Comparison of ENCODE assay signal across 33 cellular contexts in the genomic region with DNA sequence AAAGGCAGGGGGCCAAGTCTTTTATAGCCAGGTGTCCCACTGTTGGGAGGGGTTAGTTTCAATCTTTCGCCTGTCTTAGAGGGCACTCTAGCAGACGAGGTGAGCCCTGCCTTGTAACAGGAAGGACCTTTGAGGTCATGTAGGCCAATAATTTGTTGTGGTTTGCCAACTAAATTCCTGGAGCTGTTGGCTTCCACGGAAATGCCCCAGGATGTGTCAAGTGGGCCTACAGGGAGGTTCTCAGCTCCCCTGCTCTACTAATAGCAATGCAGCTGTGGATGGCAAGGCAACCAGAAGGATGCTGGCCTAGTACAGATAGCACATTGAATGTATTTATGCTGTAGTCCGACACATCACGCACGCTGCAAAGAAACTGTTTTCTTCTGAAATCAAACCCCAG. TPM values are rescaled to one million over a fixed set of nuclear protein-coding genes. Genes with fewer than 3 reads are reported as not detected.
"Had no signal": no experiment of that assay in that cellular context is flagged by ENCODE, and none has a peak within 500 bp of the region (broad histone marks: within the 10 kb centered on the region; RNA-seq: fewer than 3 reads in every experiment).

No MANE protein-coding gene starts in this region.

- H3K27ac ChIP-seq: esophagus squamous epithelium, heart right ventricle, left lung, lower lobe of right lung, right lobe of liver, skin epidermis, upper lobe of left lung, vagina, WERI-Rb-1 had no signal

- H3K4me1 ChIP-seq: left lung, lower lobe of right lung, right lobe of liver, upper lobe of left lung, vagina had no signal

- H3K4me3 ChIP-seq: esophagus squamous epithelium, heart right ventricle, left lung, lower lobe of right lung, mucosa of descending colon, right lobe of liver, skin epidermis, upper lobe of left lung, vagina had no signal

- DNase-seq: activated CD4-positive, alpha-beta T cell treated with anti-CD3 and anti-CD28 coated beads, Interleukin-2, amount 50 U/mL, for 1 hour; activated CD4-positive, CD25-positive, alpha-beta regulatory T cell treated with anti-CD3 and anti-CD28 coated beads, Interleukin-2, amount 50 U/mL, for 72 hours; activated CD8-positive, alpha-beta T cell treated with anti-CD3 and anti-CD28 coated beads for 36 hours; activated gamma-delta T cell treated with Interleukin-2 at 50 U/mL for 16 hours; activated naive CD4-positive, alpha-beta T cell treated with anti-CD3 and anti-CD28 coated beads, Interleukin-2, amount 50 U/mL, for 16 hours; activated T-cell treated with anti-CD3 and anti-CD28 coated beads, Interleukin-2, amount 50 U/mL, for 4 hours; amniotic stem cell; central memory CD4-positive, alpha-beta T cell; endodermal cell; esophagus squamous epithelium; foreskin melanocyte; heart right ventricle; kidney glomerular epithelial cell; left lung; lower lobe of right lung; mucosa of descending colon; posterior cingulate gyrus; right lobe of liver; stimulated activated CD4-positive, alpha-beta T cell treated with anti-CD3 and anti-CD28 coated beads, Interleukin-4, amount 100 ng/mL, for 4 hours; stimulated activated CD8-positive, alpha-beta memory T cell treated with anti-CD3 and anti-CD28 coated beads, Interleukin-4, amount 100 ng/mL, for 48 hours; stimulated activated naive CD8-positive, alpha-beta T cell treated with anti-CD3 and anti-CD28 coated beads, Interleukin-15, amount 100 ng/mL, for 72 hours; substantia nigra; T-helper 9 cell; upper lobe of left lung; WERI-Rb-1 had no signal

- ATAC-seq: activated CD8-positive, alpha-beta T cell treated with anti-CD3 and anti-CD28 coated beads for 36 hours; activated T-cell treated with anti-CD3 and anti-CD28 coated beads, Interleukin-2, amount 50 U/mL, for 4 hours; activated T-helper 17 cell treated with anti-CD3 and anti-CD28 coated beads, Interleukin-2, amount 50 U/mL, for 72 hours; heart right ventricle; left lung; lower lobe of right lung; mucosa of descending colon; right lobe of liver; stimulated activated memory B cell treated with anti-CD40 and anti-IgM and Interleukin-4, amounts not matched to agents 10 μg/mL and 1 μg/mL and 100 μg/mL, for 72 hours; stimulated activated naive CD8-positive, alpha-beta T cell treated with anti-CD3 and anti-CD28 coated beads, Interleukin-15, amount 100 ng/mL, for 72 hours had no signal

- H3K27me3 ChIP-seq: right lobe of liver, upper lobe of left lung, vagina had no signal

- H3K36me3 ChIP-seq: esophagus squamous epithelium, heart right ventricle, left lung, lower lobe of right lung, right lobe of liver, upper lobe of left lung, vagina, WERI-Rb-1 had no signal

- H3K9me3 ChIP-seq: esophagus squamous epithelium, left lung, lower lobe of right lung, mucosa of descending colon, right lobe of liver, vagina had no signal

RNA-seq across cellular contexts. Expression of a gene that starts 22.3 kb away (rescaled TPM):
- total RNA-seq: activated CD8-positive, alpha-beta T cell treated with anti-CD3 and anti-CD28 coated beads for 36 hours; activated T-cell treated with anti-CD3 and anti-CD28 coated beads, Interleukin-2, amount 50 U/mL, for 4 hours; activated T-helper 17 cell treated with anti-CD3 and anti-CD28 coated beads, Interleukin-2, amount 50 U/mL, for 72 hours; endodermal cell; glomerular endothelial cell; osteoblast; T-helper 1 cell treated with Interleukin-12 subunit alpha and Interleukin-12 subunit beta and Interleukin-4 antibody, amounts not matched to agents 30 ng/mL and 1 ng/mL, for 36 hours had no signal

RNA-seq across cellular contexts. Expression of a gene that starts 50.1 kb away (rescaled TPM):
- total RNA-seq: activated CD8-positive, alpha-beta T cell treated with anti-CD3 and anti-CD28 coated beads for 36 hours; activated T-cell treated with anti-CD3 and anti-CD28 coated beads, Interleukin-2, amount 50 U/mL, for 4 hours; activated T-helper 17 cell treated with anti-CD3 and anti-CD28 coated beads, Interleukin-2, amount 50 U/mL, for 72 hours; glomerular endothelial cell; heart right ventricle; left lung; mesenteric fat pad; mucosa of descending colon; osteoblast; right lobe of liver; T-helper 1 cell treated with Interleukin-12 subunit alpha and Interleukin-12 subunit beta and Interleukin-4 antibody, amounts not matched to agents 30 ng/mL and 1 ng/mL, for 36 hours had no signal
- polyA plus RNA-seq: heart right ventricle had no signal
